37 cellular contexts compared by ENCODE assay signal in genomic region chrX:38841766-38842165, GRCh38. TPM values are rescaled to one million over a fixed set of nuclear protein-coding genes. Genes with fewer than 3 reads are reported as not detected.
"Had no signal": no experiment of that assay in that cellular context is flagged by ENCODE, and none has a peak within 500 bp of the region (broad histone marks: within the 10 kb centered on the region; RNA-seq: fewer than 3 reads in every experiment).

No MANE protein-coding gene starts in this region.

- DNase-seq: activated B cell treated with CpG ODN at 0.5 μM for 24 hours; activated CD4-positive, alpha-beta memory T cell treated with anti-CD3 and anti-CD28 coated beads, Interleukin-2, amount 10 ng/mL, durations not matched to agents 7 days and 5 days; activated CD4-positive, alpha-beta T cell treated with anti-CD3 and anti-CD28 coated beads for 4 hours; activated CD4-positive, CD25-positive, alpha-beta regulatory T cell treated with anti-CD3 and anti-CD28 coated beads, Interleukin-2, amount 50 U/mL, for 72 hours; activated CD8-positive, alpha-beta memory T cell treated with anti-CD3 and anti-CD28 coated beads for 24 hours; activated CD8-positive, alpha-beta memory T cell treated with anti-CD3 and anti-CD28 coated beads, Interleukin-2, amount 10 ng/mL, durations not matched to agents 7 days and 5 days; activated CD8-positive, alpha-beta memory T cell treated with anti-CD3 and anti-CD28 coated beads, Interleukin-2, amount 50 U/mL, for 48 hours; activated effector memory CD4-positive, alpha-beta T cell treated with anti-CD3 and anti-CD28 coated beads, Interleukin-2, amount 50 U/mL, for 16 hours; activated naive CD4-positive, alpha-beta T cell; activated naive CD4-positive, alpha-beta T cell treated with anti-CD3 and anti-CD28 coated beads, Interleukin-2, amount 50 U/mL, for 16 hours; activated naive CD8-positive, alpha-beta T cell treated with anti-CD3 and anti-CD28 coated beads for 36 hours; activated T-cell treated with anti-CD3 and anti-CD28 coated beads, Interleukin-2, amount 50 U/mL, for 48 hours; amniotic stem cell; aorta; Kasumi-1; KG1; MG63; NCI-H1048; NCI-H1105 treated with DMSO at 0.1 percent for 48 hours; NCI-H1436; NCI-H1694; NCI-H1930; NCI-H2081 treated with DMSO at 0.1 percent for 48 hours; NCI-H226; NCI-H446 treated with DMSO at 0.1 percent for 48 hours; NCI-H524; NCI-H69; NK-92 treated with Interleukin-12 subunit alpha and Interleukin-12 subunit beta, amount 100 ng/mL, for 24 hours; PC-9; SHP77; SJCRH30; T1000 had no signal

- H3K4me2 ChIP-seq: PC-9 had no signal

- H3K9me3 ChIP-seq: MG63, SJCRH30 had no signal

- H3K4me1 ChIP-seq: SJCRH30 had no signal

- H3K27ac ChIP-seq: cardiac muscle cell, PC-9, SJCRH30, SK-N-MC, VCaP had no signal

- ATAC-seq: activated CD8-positive, alpha-beta memory T cell treated with anti-CD3 and anti-CD28 coated beads, Interleukin-2, amount 10 ng/mL, durations not matched to agents 7 days and 5 days; activated T-helper 17 cell treated with anti-CD3 and anti-CD28 coated beads, Interleukin-2, amount 50 U/mL, for 72 hours had no signal

- FAIRE-seq: RCC 7860 had no signal

- H2AFZ ChIP-seq: PC-9 had no signal

- H3K27me3 ChIP-seq: cardiac muscle cell, MG63, SJCRH30 had no signal

- H3K36me3 ChIP-seq: cardiac muscle cell, MG63, SJCRH30 had no signal

- H3K4me3 ChIP-seq: cardiac muscle cell, MG63, PC-9, SJCRH30, SK-N-MC had no signal

RNA-seq across cellular contexts. Expression of gene MID1IP1, which starts 40.5 kb away (rescaled TPM):
- total RNA-seq: PC-9 had no signal
